Comparison of ENCODE assay signal across 9 cellular contexts in the genomic region with DNA sequence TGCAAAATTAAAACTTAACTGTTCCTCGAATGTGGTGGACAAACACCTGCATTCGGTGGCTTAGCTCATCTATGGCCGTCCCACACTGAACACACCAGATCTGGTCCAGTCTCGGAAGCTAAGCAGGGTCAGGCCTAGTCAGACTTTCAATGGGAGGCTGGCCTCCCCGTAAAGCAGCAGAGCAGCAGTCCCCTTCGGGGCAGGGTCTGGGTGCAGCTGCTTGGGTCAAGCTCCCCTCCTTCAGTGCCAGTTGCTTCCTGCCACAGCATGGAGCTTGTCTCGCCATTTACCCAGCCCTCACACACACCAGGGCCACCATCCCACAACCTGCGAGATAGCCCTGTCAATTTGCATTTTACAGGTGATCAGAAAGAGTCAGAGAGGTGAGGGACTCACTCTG.
"Had no signal": no experiment of that assay in that cellular context is flagged by ENCODE, and none has a peak within 500 bp of the region (broad histone marks: within the 10 kb centered on the region; RNA-seq: fewer than 3 reads in every experiment).

No MANE protein-coding gene starts in this region.

- H2AFZ ChIP-seq: GM23338 had no signal

- H3K4me3 ChIP-seq: GM23338 had no signal

- H3K4me3 Mint-ChIP-seq: GM23338, H9, IgD-negative memory B cell had no signal

- ATAC-seq: GM23338 had no signal

- H3K4me1 Mint-ChIP-seq: GM23338, H9, IgD-negative memory B cell had no signal

- H3K27ac ChIP-seq: HL-60 had no signal

- H3K27ac Mint-ChIP-seq: GM23338, H9, IgD-negative memory B cell had no signal

- H3K4me2 ChIP-seq: GM23338 had no signal

- H3K36me3 Mint-ChIP-seq: IgD-negative memory B cell had no signal

- DNase-seq: H9, HCEC 1CT, KBM-7 had no signal

- FAIRE-seq: H1, H54, HepG2 had no signal
